ENCODE assay signal across 11 cellular contexts in genomic region chr18:10140928-10141327, GRCh38.
DNase-seq lines count a peak whose midpoint lies in the region; ATAC-seq and TF ChIP-seq lines count a peak whose summit lies in the region.
"Had no signal": no experiment of that assay in that cellular context is flagged by ENCODE, and none has a peak within 500 bp of the region (broad histone marks: within the 10 kb centered on the region; RNA-seq: fewer than 3 reads in every experiment).

No MANE protein-coding gene starts in this region.

- H4K20me1 ChIP-seq in MM.1S (ENCODE audit: insufficient read depth, low read length) (no peaks in the 10 kb centered on the region), Karpas-422 (ENCODE audit: insufficient read depth, low read depth, low read length) (no peaks in the 10 kb centered on the region)

- CTCF ChIA-PET in Calu3 (lab: Charles Lee), result interaction anchor here (0.9 to 1.5 kb wide), 2 partner anchors 24 to 125 kb away, joined by 3 to 5 read pairs; no protein-coding TSS in a partner anchor

- peaks cover 5% of the 10 kb centered on the region for H3K36me3 Mint-ChIP-seq in Calu3 (ENCODE audit: insufficient read depth, unreplicated experiment)
- H3K36me3 Mint-ChIP-seq in endodermal cell (ENCODE audit: low read depth), result no peaks in the 10 kb centered on the region

- H3K4me1 ChIP-seq in MM.1S (ENCODE audit: low read length) (peaks cover 16% of the 10 kb centered on the region; the same call in 1 of the 2 replicates), endodermal cell (ENCODE audit: control insufficient read depth, insufficient read depth, low read length) (peaks cover 9% of the 10 kb centered on the region), parathyroid adenoma (peaks cover 23% of the 10 kb centered on the region), Karpas-422 (ENCODE audit: low read length) (no peaks in the 10 kb centered on the region)

- ATAC-seq in GM21786 (IDR thresholded peaks at IDR 0.05; ENCODE audit: unreplicated experiment) (no peak), GM19463 (IDR thresholded peaks at IDR 0.05; ENCODE audit: unreplicated experiment) (no peak)

- BruUV-seq in Calu3 (replicated peaks; lab: Mats Ljungman, UMichigan), result no TSS peak

- H3K27me3 Mint-ChIP-seq in Calu3 (ENCODE audit: unreplicated experiment) (no peaks in the 10 kb centered on the region), endodermal cell (ENCODE audit: insufficient read depth) (no peaks in the 10 kb centered on the region)

- H3K79me2 ChIP-seq in MM.1S (ENCODE audit: low read length), result no peaks in the 10 kb centered on the region
- H3K79me2 ChIP-seq in parathyroid adenoma, result no peaks in the 10 kb centered on the region
- H3K79me2 ChIP-seq in Karpas-422 (ENCODE audit: low read length), result no peaks in the 10 kb centered on the region

- H3F3A ChIP-seq in MM.1S (ENCODE audit: insufficient read depth, low read length), result no peaks in the 10 kb centered on the region

- H3K36me3 ChIP-seq in MM.1S (replicated peaks; ENCODE audit: insufficient read depth, low read length) (no peaks in the 10 kb centered on the region), endodermal cell (ENCODE audit: control insufficient read depth, insufficient read depth, low read length) (no peaks in the 10 kb centered on the region), parathyroid adenoma (ENCODE audit: control insufficient read depth, insufficient read depth, low read length) (no peaks in the 10 kb centered on the region), Karpas-422 (ENCODE audit: insufficient read depth, low read length) (no peaks in the 10 kb centered on the region)

- H3K27me3 ChIP-seq in MM.1S (replicated peaks; ENCODE audit: insufficient read depth, low read length) (no peaks in the 10 kb centered on the region), endodermal cell (ENCODE audit: control insufficient read depth, insufficient read depth, low read length, poor library complexity, severe bottlenecking) (no peaks in the 10 kb centered on the region), parathyroid adenoma (ENCODE audit: control insufficient read depth, insufficient read depth, low read length) (no peaks in the 10 kb centered on the region), Karpas-422 (ENCODE audit: low read length) (no peaks in the 10 kb centered on the region)

- DNase-seq in Calu3 (peak; percentile 54), MM.1S (peak; percentile 57), endodermal cell (no peak), Karpas-422 (no peak)
- DNase-seq in activated CD4-positive, alpha-beta T cell treated with anti-CD3 and anti-CD28 coated beads, Interleukin-2, amount 50 U/mL, for 4 hours, result no peak
- DNase-seq: aorta, occipital lobe, T1000 had no signal

- no peak for TF ChIP-seq CTCF in Calu3 (IDR thresholded peaks at IDR 0.05; ENCODE audit: unreplicated experiment)
- no peak for TF ChIP-seq CTCF in MM.1S (IDR thresholded peaks at IDR 0.05; ENCODE audit: low read length)
- TF ChIP-seq CTCF in endodermal cell (conservative IDR thresholded peaks at IDR 0.05), result no peak
- no peak for TF ChIP-seq CTCF in parathyroid adenoma (IDR thresholded peaks at IDR 0.05)

- H3K4me2 ChIP-seq in MM.1S (ENCODE audit: low read depth, low read length), result peak overlapping the region; percentile 71
- H3K4me2 ChIP-seq in parathyroid adenoma (ENCODE audit: low read length), result no peak overlapping the region
- no peak overlapping the region for H3K4me2 ChIP-seq in Karpas-422 (ENCODE audit: low read depth, low read length, poor library complexity, severe bottlenecking)

- H3K27ac ChIP-seq in MM.1S (ENCODE audit: low read length) (peak overlapping the region; percentile 68), endodermal cell (ENCODE audit: low read depth, low read length) (no peak overlapping the region), parathyroid adenoma (no peak overlapping the region), Karpas-422 (ENCODE audit: low read length) (no peak overlapping the region)

- H3K27ac Mint-ChIP-seq in Calu3 (ENCODE audit: unreplicated experiment) (no peak overlapping the region), endodermal cell (no peak overlapping the region)

- no peaks in the 10 kb centered on the region for H3K9me2 ChIP-seq in MM.1S (replicated peaks; ENCODE audit: insufficient read depth, low read length)
- no peaks in the 10 kb centered on the region for H3K9me2 ChIP-seq in Karpas-422 (replicated peaks; ENCODE audit: insufficient read depth, low read length)

- H3K4me1 Mint-ChIP-seq in Calu3 (ENCODE audit: low read depth, unreplicated experiment) (peaks cover 37% of the 10 kb centered on the region), endodermal cell (peaks cover 32% of the 10 kb centered on the region)

- H3K4me3 Mint-ChIP-seq in Calu3 (ENCODE audit: low read depth, unreplicated experiment) (no peak overlapping the region), endodermal cell (peak overlapping the region; percentile 15)

- peaks cover 2% of the 10 kb centered on the region for H3K9me3 Mint-ChIP-seq in Calu3 (ENCODE audit: low read depth, unreplicated experiment)
- no peaks in the 10 kb centered on the region for H3K9me3 Mint-ChIP-seq in endodermal cell

- H3K9ac ChIP-seq in MM.1S (ENCODE audit: low read length) (peak overlapping the region; percentile 24; the same call in 1 of the 2 replicates), endodermal cell (ENCODE audit: extremely low read depth, low read length, poor library complexity, severe bottlenecking) (no peak overlapping the region), parathyroid adenoma (no peak overlapping the region), Karpas-422 (ENCODE audit: low read length) (no peak overlapping the region)

- H2AFZ ChIP-seq in MM.1S (ENCODE audit: low read length) (peak overlapping the region; percentile 73), parathyroid adenoma (peak overlapping the region; percentile 34), Karpas-422 (ENCODE audit: low read length) (no peak overlapping the region)

- peak overlapping the region; percentile 31; the same call in 1 of the 2 replicates for H3K4me3 ChIP-seq in MM.1S (ENCODE audit: low read length)
- no peak overlapping the region for H3K4me3 ChIP-seq in endodermal cell (ENCODE audit: low read length)
- no peak overlapping the region for H3K4me3 ChIP-seq in parathyroid adenoma (ENCODE audit: low read depth, low read length)
- H3K4me3 ChIP-seq in Karpas-422 (ENCODE audit: low read length), result no peak overlapping the region

- 66 to 71% methylated on average over 3 of the region's 3 CpGs for WGBS in endodermal cell (ENCODE audit: insufficient coverage in 1 of 2, insufficient read length in 1 of 2), 2 experiments

- H3K9me3 ChIP-seq in MM.1S (replicated peaks; ENCODE audit: insufficient read depth, low read length), result no peaks in the 10 kb centered on the region
- H3K9me3 ChIP-seq in endodermal cell (ENCODE audit: control insufficient read depth, low read length), result no peaks in the 10 kb centered on the region
- H3K9me3 ChIP-seq in parathyroid adenoma (ENCODE audit: control insufficient read depth, low read length), result no peaks in the 10 kb centered on the region
- H3K9me3 ChIP-seq in Karpas-422 (ENCODE audit: low read length), result no peaks in the 10 kb centered on the region

- intact Hi-C loops in Calu3 (cut with micrococcal nuclease; ENCODE audit: unreplicated experiment), result loop anchor here (5.0 to 10.0 kb wide), 2 partner anchors 124 to 166 kb away; no protein-coding TSS in a partner anchor

Comparison
In these comparisons a context has a peak if more than half of its experiments do, and no peak if none do; other contexts are left out.
1. DNase-seq: peak in Calu3 (single experiment) and MM.1S (single experiment); none in endodermal cell (single experiment), Karpas-422 (single experiment) and activated CD4-positive, alpha-beta T cell treated with anti-CD3 and anti-CD28 coated beads, Interleukin-2, amount 50 U/mL, for 4 hours (0 of 2).